Comparison of ENCODE assay signal across 2 cellular contexts in the genomic region with DNA sequence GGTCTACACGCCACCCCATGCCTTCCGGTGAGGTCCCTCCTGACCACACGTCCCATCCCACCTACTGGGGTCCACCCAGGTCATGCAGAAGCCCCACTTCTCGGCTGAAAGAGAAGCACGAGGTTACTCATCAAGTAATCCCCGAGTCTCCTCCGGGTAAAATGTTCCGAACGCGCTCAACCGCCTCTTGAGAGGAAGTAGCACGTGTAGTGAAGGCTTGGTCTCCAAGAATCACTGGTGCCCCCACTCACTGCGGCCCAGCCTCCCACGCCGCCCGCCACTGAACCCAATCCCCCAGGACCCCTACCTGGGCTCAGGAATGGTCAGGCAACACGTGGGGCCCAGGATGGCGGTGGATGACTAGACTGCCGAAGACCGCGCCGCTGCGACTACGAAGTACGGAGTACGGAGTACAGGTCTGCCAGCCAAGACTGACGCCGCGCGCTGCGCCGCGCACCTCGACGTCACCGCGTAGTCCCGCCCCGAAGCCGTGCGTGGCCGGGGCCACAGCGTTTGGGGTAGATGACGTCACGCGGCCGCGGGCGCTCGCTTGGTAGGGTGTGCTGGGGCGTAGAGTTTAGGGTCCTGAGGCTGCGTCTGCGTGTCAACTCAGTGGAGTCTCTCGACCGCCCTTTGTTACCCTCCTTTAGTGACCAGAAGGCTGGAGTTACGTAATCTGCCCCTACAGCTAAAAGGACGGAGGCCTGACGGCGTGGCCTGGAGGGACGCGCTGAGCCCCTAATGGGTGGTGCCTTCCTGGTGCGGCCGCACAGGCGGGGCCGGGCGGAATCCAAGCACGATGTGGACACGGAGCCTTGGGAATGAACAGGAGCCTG.
TF ChIP-seq lines count a peak whose summit lies in the region.

No MANE protein-coding gene starts in this region.

TF ChIP-seq in IMR-90, 13 proteins besides CTCF, POLR2A, EP300 and RAD21:
- TF ChIP-seq CEBPB (IDR thresholded peaks at IDR 0.05; ENCODE audit: low read depth, low read length) (peak; percentile 88), MXI1 (IDR thresholded peaks at IDR 0.05; ENCODE audit: borderline replicate concordance, low read depth, low read length) (peak; percentile 90), FOS (IDR thresholded peaks at IDR 0.05; ENCODE audit: low read depth, low read length) (peak; percentile 26; the same call in 1 of the 2 replicates), MAZ (IDR thresholded peaks at IDR 0.05; ENCODE audit: borderline replicate concordance, low read depth, low read length) (peak; percentile 45; the same call in 1 of the 2 replicates)
- TF ChIP-seq, protein P1, sequence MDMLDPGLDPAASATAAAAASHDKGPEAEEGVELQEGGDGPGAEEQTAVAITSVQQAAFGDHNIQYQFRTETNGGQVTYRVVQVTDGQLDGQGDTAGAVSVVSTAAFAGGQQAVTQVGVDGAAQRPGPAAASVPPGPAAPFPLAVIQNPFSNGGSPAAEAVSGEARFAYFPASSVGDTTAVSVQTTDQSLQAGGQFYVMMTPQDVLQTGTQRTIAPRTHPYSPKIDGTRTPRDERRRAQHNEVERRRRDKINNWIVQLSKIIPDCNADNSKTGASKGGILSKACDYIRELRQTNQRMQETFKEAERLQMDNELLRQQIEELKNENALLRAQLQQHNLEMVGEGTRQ (IDR thresholded peaks at IDR 0.05; ENCODE audit: low read depth, low read length), result peak; percentile 39; the same call in 1 of the 2 replicates
- TF ChIP-seq, protein P2, sequence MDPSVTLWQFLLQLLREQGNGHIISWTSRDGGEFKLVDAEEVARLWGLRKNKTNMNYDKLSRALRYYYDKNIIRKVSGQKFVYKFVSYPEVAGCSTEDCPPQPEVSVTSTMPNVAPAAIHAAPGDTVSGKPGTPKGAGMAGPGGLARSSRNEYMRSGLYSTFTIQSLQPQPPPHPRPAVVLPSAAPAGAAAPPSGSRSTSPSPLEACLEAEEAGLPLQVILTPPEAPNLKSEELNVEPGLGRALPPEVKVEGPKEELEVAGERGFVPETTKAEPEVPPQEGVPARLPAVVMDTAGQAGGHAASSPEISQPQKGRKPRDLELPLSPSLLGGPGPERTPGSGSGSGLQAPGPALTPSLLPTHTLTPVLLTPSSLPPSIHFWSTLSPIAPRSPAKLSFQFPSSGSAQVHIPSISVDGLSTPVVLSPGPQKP (IDR thresholded peaks at IDR 0.05; ENCODE audit: borderline replicate concordance, low read depth, low read length), result no peak
TF ChIP-seq in IMR-90: peak in this region for 5.

TF ChIP-seq in PFSK-1, 5 proteins besides CTCF, POLR2A, EP300 and RAD21:
- TF ChIP-seq POLR2AphosphoS5 (IDR thresholded peaks at IDR 0.05; ENCODE audit: low read depth, low read length), result peak; percentile 99
- TF ChIP-seq TAF1 (IDR thresholded peaks at IDR 0.05; ENCODE audit: borderline replicate concordance, insufficient read depth, low read length), result peak; percentile 99
- TF ChIP-seq, protein P3, sequence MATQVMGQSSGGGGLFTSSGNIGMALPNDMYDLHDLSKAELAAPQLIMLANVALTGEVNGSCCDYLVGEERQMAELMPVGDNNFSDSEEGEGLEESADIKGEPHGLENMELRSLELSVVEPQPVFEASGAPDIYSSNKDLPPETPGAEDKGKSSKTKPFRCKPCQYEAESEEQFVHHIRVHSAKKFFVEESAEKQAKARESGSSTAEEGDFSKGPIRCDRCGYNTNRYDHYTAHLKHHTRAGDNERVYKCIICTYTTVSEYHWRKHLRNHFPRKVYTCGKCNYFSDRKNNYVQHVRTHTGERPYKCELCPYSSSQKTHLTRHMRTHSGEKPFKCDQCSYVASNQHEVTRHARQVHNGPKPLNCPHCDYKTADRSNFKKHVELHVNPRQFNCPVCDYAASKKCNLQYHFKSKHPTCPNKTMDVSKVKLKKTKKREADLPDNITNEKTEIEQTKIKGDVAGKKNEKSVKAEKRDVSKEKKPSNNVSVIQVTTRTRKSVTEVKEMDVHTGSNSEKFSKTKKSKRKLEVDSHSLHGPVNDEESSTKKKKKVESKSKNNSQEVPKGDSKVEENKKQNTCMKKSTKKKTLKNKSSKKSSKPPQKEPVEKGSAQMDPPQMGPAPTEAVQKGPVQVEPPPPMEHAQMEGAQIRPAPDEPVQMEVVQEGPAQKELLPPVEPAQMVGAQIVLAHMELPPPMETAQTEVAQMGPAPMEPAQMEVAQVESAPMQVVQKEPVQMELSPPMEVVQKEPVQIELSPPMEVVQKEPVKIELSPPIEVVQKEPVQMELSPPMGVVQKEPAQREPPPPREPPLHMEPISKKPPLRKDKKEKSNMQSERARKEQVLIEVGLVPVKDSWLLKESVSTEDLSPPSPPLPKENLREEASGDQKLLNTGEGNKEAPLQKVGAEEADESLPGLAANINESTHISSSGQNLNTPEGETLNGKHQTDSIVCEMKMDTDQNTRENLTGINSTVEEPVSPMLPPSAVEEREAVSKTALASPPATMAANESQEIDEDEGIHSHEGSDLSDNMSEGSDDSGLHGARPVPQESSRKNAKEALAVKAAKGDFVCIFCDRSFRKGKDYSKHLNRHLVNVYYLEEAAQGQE (IDR thresholded peaks at IDR 0.05; ENCODE audit: insufficient read depth in 1 of 2, low read depth in 2 of 2, low read length in 2 of 2), result peak; percentile 67 to 75; a peak in 3 of 4 replicates
- peak; percentile 72; the same call in 1 of the 2 replicates for TF ChIP-seq SIN3A (IDR thresholded peaks at IDR 0.05; ENCODE audit: borderline replicate concordance, insufficient read depth, low read length)
- TF ChIP-seq FOXP2 (optimal IDR thresholded peaks at IDR 0.05; ENCODE audit: borderline replicate concordance, extremely low read depth, extremely low read length, insufficient read depth), result no peak
